9 cellular contexts compared by ENCODE assay signal in the genomic region with DNA sequence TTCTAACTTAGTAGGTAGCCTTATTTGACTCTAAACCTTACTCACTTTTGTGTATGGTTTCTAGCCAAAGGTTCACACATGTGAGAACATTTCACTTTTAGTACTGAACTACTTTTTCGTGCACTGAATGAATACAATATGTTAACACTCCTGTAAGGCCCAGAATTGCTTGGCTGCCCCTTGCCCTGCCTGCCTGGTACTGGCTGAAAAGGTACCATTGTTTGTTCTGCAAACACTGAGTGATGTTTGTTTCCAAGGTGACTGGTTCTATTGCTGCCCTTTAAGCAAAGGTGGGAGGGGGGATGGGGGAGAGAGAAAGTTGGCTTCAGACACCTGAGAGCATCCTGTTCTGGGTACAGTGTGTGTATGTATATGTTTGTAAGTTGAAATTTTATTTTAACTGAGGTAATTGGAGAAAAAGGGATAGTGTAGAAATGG.
DNase-seq lines count a peak whose midpoint lies in the region; ATAC-seq and TF ChIP-seq lines count a peak whose summit lies in the region.
"Had no signal": no experiment of that assay in that cellular context is flagged by ENCODE, and none has a peak within 500 bp of the region (broad histone marks: within the 10 kb centered on the region; RNA-seq: fewer than 3 reads in every experiment).

No MANE protein-coding gene starts in this region.

- DNase-seq in NCI-H774 (lab: John Stamatoyannopoulos, UW): peak; percentile 90
- peak in 1 of 2 donors; percentile 25 for DNase-seq in central memory CD8-positive, alpha-beta T cell (ENCODE audit: low spot score in 2 of 2)
- no peak for DNase-seq in cerebellar nuclear complex (lab: John Stamatoyannopoulos, UW)
- no peak for DNase-seq in NOMO-1 treated with DMSO at 0.1 percent for 48 hours (lab: John Stamatoyannopoulos, UW; ENCODE audit: unreplicated experiment)

- peaks cover 65% of the 10 kb centered on the region in 2 experiments for H3K4me1 ChIP-seq in neutrophil (ENCODE audit: control insufficient read depth in 1 of 2, insufficient read depth in 1 of 2, low read depth in 1 of 2, low read length in 1 of 2)

- H3K27ac Mint-ChIP-seq in central memory CD8-positive, alpha-beta T cell (ENCODE audit: low read depth): peak overlapping the region; percentile 93

- H3K27me3 ChIP-seq in neutrophil: no peaks in the 10 kb centered on the region

- no peak overlapping the region for H3K4me3 Mint-ChIP-seq in central memory CD8-positive, alpha-beta T cell
- H3K4me3 Mint-ChIP-seq: dendritic cell treated with granulocyte-macrophage colony-stimulating factor and Interleukin-4, amounts not matched to agents 40 ng/mL and 50 ng/mL, for 4 days had no signal

- peak overlapping the region; percentile 64 for H3K27ac ChIP-seq in neutrophil

- H3K9me3 Mint-ChIP-seq in central memory CD8-positive, alpha-beta T cell: no peaks in the 10 kb centered on the region
- H3K9me3 Mint-ChIP-seq: dendritic cell treated with granulocyte-macrophage colony-stimulating factor and Interleukin-4, amounts not matched to agents 40 ng/mL and 50 ng/mL, for 4 days had no signal

- peaks cover 4% of the 10 kb centered on the region for H3K36me3 Mint-ChIP-seq in central memory CD8-positive, alpha-beta T cell (ENCODE audit: insufficient read depth)

- H3K4me3 ChIP-seq in neutrophil (ENCODE audit: low read depth in 1 of 2, low read length in 1 of 2): no peak overlapping the region

- ATAC-seq in HG03342 (IDR thresholded peaks at IDR 0.05; ENCODE audit: unreplicated experiment) (peak; percentile 24), GM21786 (IDR thresholded peaks at IDR 0.05; ENCODE audit: unreplicated experiment) (no peak), GM21515 (IDR thresholded peaks at IDR 0.05; ENCODE audit: unreplicated experiment) (no peak)
- peak; percentile 30 for ATAC-seq in central memory CD8-positive, alpha-beta T cell (replicated peaks; ENCODE audit: extremely low read depth, poor library complexity, severe bottlenecking)

- no peaks in the 10 kb centered on the region for H3K9me3 ChIP-seq in neutrophil

- H3K27me3 Mint-ChIP-seq in central memory CD8-positive, alpha-beta T cell: no peaks in the 10 kb centered on the region
- H3K27me3 Mint-ChIP-seq: dendritic cell treated with granulocyte-macrophage colony-stimulating factor and Interleukin-4, amounts not matched to agents 40 ng/mL and 50 ng/mL, for 4 days had no signal

- no peak for TF ChIP-seq CTCF in neutrophil (IDR thresholded peaks at IDR 0.05)

- no peaks in the 10 kb centered on the region for H3K36me3 ChIP-seq in neutrophil

- peaks cover 51% of the 10 kb centered on the region for H3K4me1 Mint-ChIP-seq in central memory CD8-positive, alpha-beta T cell

Comparison
In these comparisons a context has a peak if more than half of its experiments do, and no peak if none do; other contexts are left out.
1. ATAC-seq: peak in HG03342 (single experiment) and central memory CD8-positive, alpha-beta T cell (single experiment); none in GM21786 (single experiment) and GM21515 (single experiment).